In the genomic region with DNA sequence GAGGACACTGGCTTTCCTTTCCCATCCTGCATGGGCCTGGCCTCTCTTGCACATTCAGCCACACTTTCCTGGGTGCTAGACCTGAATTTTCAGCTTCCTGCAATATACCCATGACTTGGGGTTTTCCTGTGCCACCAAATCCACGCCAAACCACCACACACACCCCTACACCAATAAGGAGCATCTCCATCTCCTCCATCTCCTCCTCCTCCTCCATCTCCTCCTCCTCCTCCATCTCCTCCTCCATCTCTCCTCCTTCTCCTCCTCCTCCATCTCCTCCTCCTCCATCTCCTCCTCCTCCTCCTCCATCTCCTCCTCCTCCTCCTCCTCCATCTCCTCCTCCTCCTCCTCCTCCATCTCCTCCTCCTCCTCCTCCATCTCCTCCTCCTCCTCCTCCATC, we compare ENCODE assay signal across 2 cellular contexts. TPM values are rescaled to one million over a fixed set of nuclear protein-coding genes. Genes with fewer than 3 reads are reported as not detected.
"Had no signal": no experiment of that assay in that cellular context is flagged by ENCODE, and none has a peak within 500 bp of the region (broad histone marks: within the 10 kb centered on the region; RNA-seq: fewer than 3 reads in every experiment).

No MANE protein-coding gene starts in this region.

RNA-seq across cellular contexts. Expression of gene SERPINE3, which starts 51.2 kb away (rescaled TPM):
- total RNA-seq: G401, GM12878 had no signal
